In genomic region chr18:26332991-26333390, GRCh38 we compare ENCODE assay signal across 25 cellular contexts.
DNase-seq lines count a peak whose midpoint lies in the region; ATAC-seq and TF ChIP-seq lines count a peak whose summit lies in the region.
"Had no signal": no experiment of that assay in that cellular context is flagged by ENCODE, and none has a peak within 500 bp of the region (broad histone marks: within the 10 kb centered on the region; RNA-seq: fewer than 3 reads in every experiment).

No MANE protein-coding gene starts in this region.

- no peak for DNase-seq in WTC11 (ENCODE audit: low spot score)
- DNase-seq: 8988T; ACHN; AML-193; BE2C; C1 segment of cervical spinal cord; Caco-2; Calu3; CD4-positive, alpha-beta memory T cell; CD4-positive, alpha-beta T cell; CD4-positive, CD25-positive, alpha-beta regulatory T cell; CD8-positive, alpha-beta memory T cell; CD8-positive, alpha-beta T cell; COR-L47; DMS 273 treated with DMSO at 0.1 percent for 48 hours; DMS153; DMS53; DMS79; DMS79 treated with DMSO at 0.1 percent for 48 hours; DND-41; EL had no signal

- H3K27me3 Mint-ChIP-seq in WTC11 (ENCODE audit: low read depth), result no peaks in the 10 kb centered on the region
- H3K27me3 Mint-ChIP-seq: B cell; CD4-positive, alpha-beta memory T cell; CD4-positive, alpha-beta T cell; CD4-positive, CD25-positive, alpha-beta regulatory T cell; CD8-positive, alpha-beta memory T cell had no signal

- no peaks in the 10 kb centered on the region for H3K9me3 Mint-ChIP-seq in WTC11
- H3K9me3 Mint-ChIP-seq: CD14-positive monocyte; CD4-positive, alpha-beta memory T cell; CD4-positive, alpha-beta T cell; CD4-positive, CD25-positive, alpha-beta regulatory T cell; CD8-positive, alpha-beta memory T cell; CD8-positive, alpha-beta T cell had no signal

- no peak overlapping the region for H3K27ac Mint-ChIP-seq in WTC11
- H3K27ac Mint-ChIP-seq: B cell; CD14-positive monocyte; CD4-positive, alpha-beta T cell; CD4-positive, CD25-positive, alpha-beta regulatory T cell; CD8-positive, alpha-beta memory T cell; CD8-positive, alpha-beta T cell had no signal

- POLR2A ChIA-PET in WTC11 (lab: Charles Lee), result no interaction called here

- H3K4me1 Mint-ChIP-seq in WTC11, result no peaks in the 10 kb centered on the region
- H3K4me1 Mint-ChIP-seq: B cell; CD14-positive monocyte; CD4-positive, alpha-beta memory T cell had no signal

- H3K4me3 Mint-ChIP-seq in WTC11, result no peak overlapping the region
- H3K4me3 Mint-ChIP-seq: B cell; CD14-positive monocyte; CD4-positive, alpha-beta memory T cell; CD4-positive, alpha-beta T cell; CD4-positive, CD25-positive, alpha-beta regulatory T cell; CD8-positive, alpha-beta memory T cell; CD8-positive, alpha-beta T cell had no signal

- H3K36me3 Mint-ChIP-seq in WTC11, result no peaks in the 10 kb centered on the region

- TF ChIP-seq CTCF in WTC11 (IDR thresholded peaks at IDR 0.05), result no peak

- ATAC-seq in WTC11 (no peak), HG03280 (IDR thresholded peaks at IDR 0.05; ENCODE audit: unreplicated experiment) (no peak)
- ATAC-seq: A549; CD8-positive, alpha-beta T cell had no signal

- CTCF ChIA-PET in WTC11 (lab: Charles Lee), result no interaction called here

TF ChIP-seq in WTC11, 78 proteins besides CTCF, POLR2A, EP300 and RAD21:
- TF ChIP-seq GRHL2 (CRISPR knock-in tag; IDR thresholded peaks at IDR 0.05; ENCODE audit: insufficient replicate concordance, severe bottlenecking) (no peak), HMGA2 (CRISPR knock-in tag; IDR thresholded peaks at IDR 0.05) (peak; percentile 94), EMX1 (CRISPR knock-in tag; IDR thresholded peaks at IDR 0.05) (no peak)
TF ChIP-seq in WTC11: peak in this region for 1.
